Comparison of ENCODE assay signal across 16 cellular contexts in genomic region chr21:14480601-14481000, GRCh38.
DNase-seq lines count a peak whose midpoint lies in the region; ATAC-seq, FAIRE-seq and TF ChIP-seq lines count a peak whose summit lies in the region.
"Had no signal": no experiment of that assay in that cellular context is flagged by ENCODE, and none has a peak within 500 bp of the region (broad histone marks: within the 10 kb centered on the region; RNA-seq: fewer than 3 reads in every experiment).

No MANE protein-coding gene starts in this region.

- in situ Hi-C loops in GM12878 (cut with MboI) = no loop called here

- SMC1A ChIA-PET in GM12878 (lab: Charles Lee; ENCODE audit: uncharacterized antibody, unreplicated experiment) = interaction anchor here (1.6 to 5.5 kb wide), 3 partner anchors 13 to 41 kb away, joined by 4 to 44 read pairs (median 5); no protein-coding TSS in a partner anchor

- H3K79me2 ChIP-seq in GM12878 (ENCODE audit: control insufficient read depth, insufficient read depth, low read length) = no peaks in the 10 kb centered on the region

- no peak; the same call in 2 of the 3 replicates for ATAC-seq in GM12878
- no peak for ATAC-seq in GM21390 (IDR thresholded peaks at IDR 0.05; ENCODE audit: unreplicated experiment)
- ATAC-seq in HG03175 (IDR thresholded peaks at IDR 0.05; ENCODE audit: unreplicated experiment) = no peak

- peaks cover 2% of the 10 kb centered on the region; the same call in 2 of the 3 replicates for H3K9me3 ChIP-seq in GM12878 (replicated peaks; ENCODE audit: control insufficient read depth, insufficient read depth, low read length)
- no peaks in the 10 kb centered on the region for H3K9me3 ChIP-seq in suprapubic skin
- H3K9me3 ChIP-seq: MG63, SJSA1 had no signal

- no peak for TF ChIP-seq EP300 in GM12878 (IDR thresholded peaks at IDR 0.05; ENCODE audit: borderline replicate concordance in 1 of 2, control insufficient read depth in 1 of 2, low read depth in 2 of 2, low read length in 2 of 2)
- no peak for TF ChIP-seq EP300 in suprapubic skin (IDR thresholded peaks at IDR 0.05)

- no peak for FAIRE-seq in GM12878 (lab: Jason Lieb, UNC)
- FAIRE-seq: astrocyte had no signal

- H2AFZ ChIP-seq in GM12878 (ENCODE audit: control insufficient read depth, low read depth, low read length) = peak overlapping the region; percentile 10; the same call in 1 of the 2 replicates
- H2AFZ ChIP-seq: neural progenitor cell had no signal

- H3K27me3 ChIP-seq in GM12878 (replicated peaks in 1 of 2; ENCODE audit: control insufficient read depth in 2 of 2, insufficient read depth in 2 of 2, low read length in 1 of 2) = no peaks in the 10 kb centered on the region
- H3K27me3 ChIP-seq in suprapubic skin = no peaks in the 10 kb centered on the region
- H3K27me3 ChIP-seq: MG63, neural progenitor cell, SJSA1 had no signal

- intact Hi-C loops in GM12878 (cut with micrococcal nuclease; ENCODE audit: unreplicated experiment) = loop anchor here (2.0 kb wide), 1 partner anchor 26 kb away; no protein-coding TSS in a partner anchor

- no peak overlapping the region for H3K9ac ChIP-seq in GM12878 (ENCODE audit: control insufficient read depth, insufficient read depth, low read length)
- H3K9ac ChIP-seq: neural progenitor cell had no signal

- no peak for TF ChIP-seq RAD21 in GM12878 (IDR thresholded peaks at IDR 0.05; ENCODE audit: insufficient read depth, low read depth, low read length)

- POLR2A ChIA-PET in GM12878 (lab: Charles Lee) = interaction anchor here (0.7 kb wide), 1 partner anchor 9 kb away, joined by 3 read pairs; no protein-coding TSS in a partner anchor

- H3K27ac ChIP-seq in GM12878 (ENCODE audit: control insufficient read depth, insufficient read depth) (no peak overlapping the region), suprapubic skin (no peak overlapping the region)
- H3K27ac ChIP-seq: dorsolateral prefrontal cortex, neural progenitor cell, SJSA1 had no signal

- H3K36me3 ChIP-seq in GM12878 (ENCODE audit: control insufficient read depth in 2 of 2, insufficient read depth in 2 of 2, low read length in 1 of 2) (no peaks in the 10 kb centered on the region), suprapubic skin (no peaks in the 10 kb centered on the region)
- H3K36me3 ChIP-seq: MG63, neural progenitor cell, SJSA1 had no signal

- no peaks in the 10 kb centered on the region for H4K20me1 ChIP-seq in GM12878 (ENCODE audit: control insufficient read depth, insufficient read depth)

- WGBS in GM12878 (ENCODE audit: insufficient coverage, insufficient replicate concordance, low lambda C conversion rate, missing lambda C conversion rate) = 77% methylated on average over 2 of the region's 2 CpGs
- 42% methylated on average over 2 of the region's 2 CpGs for WGBS in suprapubic skin

- no peak for TF ChIP-seq CTCF in GM12878 (IDR thresholded peaks at IDR 0.05 in 2 of 3, conservative IDR thresholded peaks at IDR 0.05 in 1 of 3; ENCODE audit: control insufficient read depth in 2 of 3, extremely low read depth in 1 of 3, insufficient read depth in 1 of 3, low read depth in 3 of 3, low read length in 3 of 3)
- TF ChIP-seq CTCF in suprapubic skin (IDR thresholded peaks at IDR 0.05) = no peak

- RAD21 ChIA-PET in GM12878 (lab: Charles Lee; ENCODE audit: unreplicated experiment) = interaction anchor here (0.9 to 4.6 kb wide), 3 partner anchors 27 to 207 kb away, joined by 3 to 37 read pairs (median 6); no protein-coding TSS in a partner anchor

- CTCF ChIA-PET in GM12878 (lab: Yijun Ruan, JAX) = no interaction called here

- H3K4me3 ChIP-seq in GM12878 (no peak overlapping the region), suprapubic skin (no peak overlapping the region)
- H3K4me3 ChIP-seq: dorsolateral prefrontal cortex, MG63, neural progenitor cell, SJSA1 had no signal

- no peak for TF ChIP-seq POLR2A in GM12878 (IDR thresholded peaks at IDR 0.05; ENCODE audit: low read depth, low read length)
- no peak for TF ChIP-seq POLR2A in suprapubic skin (IDR thresholded peaks at IDR 0.05)

- no TSS peak for BruUV-seq in GM12878 (replicated peaks; lab: Mats Ljungman, UMichigan)

- H3K4me1 ChIP-seq in GM12878 (ENCODE audit: control insufficient read depth, insufficient read depth, low read length) = peaks cover 6% of the 10 kb centered on the region
- no peaks in the 10 kb centered on the region for H3K4me1 ChIP-seq in suprapubic skin
- H3K4me1 ChIP-seq: neural progenitor cell, SJSA1 had no signal

- H3K4me2 ChIP-seq in GM12878 (ENCODE audit: control insufficient read depth, insufficient read depth) = no peak overlapping the region
- H3K4me2 ChIP-seq: neural progenitor cell had no signal

- DNase-seq in SIG-M5 treated with dmso at 0.1 percent for 504 hours (lab: John Stamatoyannopoulos, UW; ENCODE audit: unreplicated experiment) (peak; percentile 4), SIG-M5 (lab: John Stamatoyannopoulos, UW) (no peak), H4 (ENCODE audit: low spot score) (peak; percentile 13), GM12878 (ENCODE audit: low read depth, low spot score) (no peak), renal cortical epithelial cell (ENCODE audit: low read depth) (peak; percentile 20), suprapubic skin (ENCODE audit: low spot score in 2 of 2) (no peak)
- DNase-seq: ACHN, COR-L47, dorsolateral prefrontal cortex, MG63, NCI-H2171 treated with DMSO at 0.1 percent for 48 hours had no signal

TF ChIP-seq in GM12878, 131 proteins besides CTCF, POLR2A, EP300 and RAD21:
- TF ChIP-seq ZNF384 (IDR thresholded peaks at IDR 0.05; ENCODE audit: borderline replicate concordance, low read depth, low read length) (no peak), EED (IDR thresholded peaks at IDR 0.05; ENCODE audit: low read depth) (0 out of 2 replicates have a peak, but pooled peaks have one; percentile 19), MAX (IDR thresholded peaks at IDR 0.05; ENCODE audit: low read depth, low read length) (no peak), POLR2AphosphoS5 (IDR thresholded peaks at IDR 0.05; ENCODE audit: low read length) (no peak), IKZF2 (IDR thresholded peaks at IDR 0.05) (no peak), SKIL (IDR thresholded peaks at IDR 0.05; ENCODE audit: low read depth, poor library complexity, severe bottlenecking) (no peak)
TF ChIP-seq in GM12878: peak in this region for 1.

Comparison
In these comparisons a context has a peak if more than half of its experiments do, and no peak if none do; other contexts are left out.
1. DNase-seq: peak in SIG-M5 treated with dmso at 0.1 percent for 504 hours (single experiment), H4 (single experiment) and renal cortical epithelial cell (single experiment); none in SIG-M5 (single experiment), GM12878 (single experiment) and suprapubic skin (0 of 2).